1 cellular context compared by ENCODE assay signal in genomic region chr22:23292453-23293350, GRCh38.
TF ChIP-seq lines count a peak whose summit lies in the region.

No MANE protein-coding gene starts in this region.

TF ChIP-seq in GM12878, 131 proteins besides CTCF, POLR2A, EP300 and RAD21 (continued from another document):
- no peak for TF ChIP-seq E4F1 (IDR thresholded peaks at IDR 0.05; ENCODE audit: borderline replicate concordance, partially characterized antibody)
- TF ChIP-seq RELB (IDR thresholded peaks at IDR 0.05; ENCODE audit: low read depth), result 0 out of 2 replicates have a peak, but pooled peaks have one; percentile 11
- no peak for TF ChIP-seq MEF2A (IDR thresholded peaks at IDR 0.05; ENCODE audit: insufficient read depth, low read depth, low read length)
- TF ChIP-seq BCL3 (IDR thresholded peaks at IDR 0.05; ENCODE audit: borderline replicate concordance, insufficient read depth, low read depth, low read length, poor library complexity, severe bottlenecking), result no peak
- TF ChIP-seq HDGF (IDR thresholded peaks at IDR 0.05), result no peak
- no peak for TF ChIP-seq USF1 (IDR thresholded peaks at IDR 0.05; ENCODE audit: borderline replicate concordance, extremely low read length, insufficient read depth, low read depth, low read length)
- TF ChIP-seq STAT3 (IDR thresholded peaks at IDR 0.05; ENCODE audit: low read depth, low read length), result no peak
- TF ChIP-seq IKZF1 (conservative IDR thresholded peaks at IDR 0.05), result peak; percentile 43
- TF ChIP-seq MEF2B (IDR thresholded peaks at IDR 0.05; ENCODE audit: partially characterized antibody, poor library complexity, severe bottlenecking), result peak; percentile 46
- no peak for TF ChIP-seq BMI1 (IDR thresholded peaks at IDR 0.05; ENCODE audit: borderline replicate concordance)
- TF ChIP-seq ZSCAN29 (IDR thresholded peaks at IDR 0.05), result peak; percentile 94
- TF ChIP-seq JUNB (IDR thresholded peaks at IDR 0.05), result no peak
- peak; percentile 80 for TF ChIP-seq NR2F1 (conservative IDR thresholded peaks at IDR 0.05)
- TF ChIP-seq PRDM15 (CRISPR knock-in tag; IDR thresholded peaks at IDR 0.05), result no peak
- TF ChIP-seq SMARCA5 (IDR thresholded peaks at IDR 0.05), result 0 out of 2 replicates have a peak, but pooled peaks have one; percentile 13
- TF ChIP-seq IKZF2 (IDR thresholded peaks at IDR 0.05), result peak in 1 of 2 experiments; percentile 49; a peak in 1 of 4 replicates
- no peak for TF ChIP-seq RAD51 (IDR thresholded peaks at IDR 0.05)
